ENCODE assay signal across 11 cellular contexts in the genomic region with DNA sequence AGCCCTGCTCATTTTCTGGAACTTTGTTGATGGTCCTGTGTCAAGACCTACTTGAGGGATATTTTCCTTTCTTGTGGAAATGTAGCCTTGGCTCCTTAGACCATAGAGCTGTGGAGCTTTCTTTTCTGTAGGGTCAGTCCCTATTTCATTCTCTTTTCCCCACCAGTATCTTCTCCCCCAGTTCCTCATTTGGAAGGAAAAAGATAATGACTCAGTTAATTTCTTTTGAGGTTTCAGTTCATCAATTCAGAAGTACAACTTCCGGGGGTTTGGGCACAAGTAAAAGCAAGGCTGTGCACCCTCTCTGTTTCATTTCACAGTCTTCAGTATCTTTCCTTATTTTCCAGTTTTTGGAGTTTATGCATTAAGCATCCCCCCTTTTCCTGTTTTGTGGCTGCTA.
DNase-seq lines count a peak whose midpoint lies in the region; ATAC-seq and TF ChIP-seq lines count a peak whose summit lies in the region.
"Had no signal": no experiment of that assay in that cellular context is flagged by ENCODE, and none has a peak within 500 bp of the region (broad histone marks: within the 10 kb centered on the region; RNA-seq: fewer than 3 reads in every experiment).

No MANE protein-coding gene starts in this region.

- intact Hi-C loops in CD4-positive, alpha-beta T cell (cut with DNase I, micrococcal nuclease): loop anchor here in 1 of 2 experiments (1.0 kb wide), 1 partner anchor 35 kb away; no protein-coding TSS in a partner anchor

- H3K9me3 ChIP-seq in CD4-positive, alpha-beta T cell (ENCODE audit: control insufficient read depth, low read length): peaks cover 11% of the 10 kb centered on the region
- H3K9me3 ChIP-seq in effector memory CD4-positive, alpha-beta T cell (ENCODE audit: control insufficient read depth, low read length): no peaks in the 10 kb centered on the region
- H3K9me3 ChIP-seq: pancreas had no signal

- H3K4me1 Mint-ChIP-seq in CD4-positive, alpha-beta T cell (ENCODE audit: low read depth): peaks cover 52% of the 10 kb centered on the region
- peaks cover 14% of the 10 kb centered on the region for H3K4me1 Mint-ChIP-seq in osteocyte (ENCODE audit: unreplicated experiment)

- H3K9me3 Mint-ChIP-seq in CD4-positive, alpha-beta T cell: peaks cover 7% of the 10 kb centered on the region
- H3K9me3 Mint-ChIP-seq in osteocyte (ENCODE audit: unreplicated experiment): peaks cover 3% of the 10 kb centered on the region

- H3K36me3 Mint-ChIP-seq in CD4-positive, alpha-beta T cell (ENCODE audit: low read depth): peaks cover 72% of the 10 kb centered on the region
- peaks cover 3% of the 10 kb centered on the region for H3K36me3 Mint-ChIP-seq in osteocyte (ENCODE audit: unreplicated experiment)

- H3K4me3 ChIP-seq in effector memory CD4-positive, alpha-beta T cell (ENCODE audit: insufficient read depth, low read depth, low read length, poor library complexity, severe bottlenecking): peak overlapping the region; percentile 59
- H3K4me3 ChIP-seq: pancreas had no signal

- no peak for DNase-seq in CD4-positive, alpha-beta T cell
- peak; percentile 42 to 56 for DNase-seq in Kasumi-1 (lab: John Stamatoyannopoulos, UW)
- DNase-seq in effector memory CD4-positive, alpha-beta T cell: no peak
- no peak for DNase-seq in erythroblast (lab: John Stamatoyannopoulos, UW)
- DNase-seq in effector CD8-positive, alpha-beta T cell (lab: John Stamatoyannopoulos, UW): no peak
- no peak for DNase-seq in stimulated activated CD4-positive, alpha-beta T cell treated with anti-CD3 and anti-CD28 coated beads, Interleukin-4, amount 100 ng/mL, for 24 hours
- no peak for DNase-seq in osteocyte (ENCODE audit: extremely low spot score, unreplicated experiment)
- DNase-seq: dermis blood vessel endothelial cell, pancreas, PC-3 had no signal

- H3K27me3 Mint-ChIP-seq in CD4-positive, alpha-beta T cell: no peaks in the 10 kb centered on the region
- H3K27me3 Mint-ChIP-seq in osteocyte (ENCODE audit: unreplicated experiment): no peaks in the 10 kb centered on the region

- POLR2A ChIA-PET in CD4-positive, alpha-beta T cell (lab: Charles Lee): interaction anchor here (1.5 to 5.0 kb wide), 13 partner anchors 14 to 186 kb away, joined by 3 to 121 read pairs (median 15); partner anchors contain the start of gene CDC42EP3

- ATAC-seq in CD4-positive, alpha-beta T cell (ENCODE audit: poor library complexity): no peak
- peak; percentile 65 for ATAC-seq in GM19463 (IDR thresholded peaks at IDR 0.05; ENCODE audit: unreplicated experiment)
- ATAC-seq: PC-3 had no signal

- H3K36me3 ChIP-seq in effector memory CD4-positive, alpha-beta T cell (ENCODE audit: control insufficient read depth, insufficient read depth, low read length): peaks cover 13% of the 10 kb centered on the region
- H3K36me3 ChIP-seq: pancreas had no signal

- TF ChIP-seq CTCF in CD4-positive, alpha-beta T cell (IDR thresholded peaks at IDR 0.05): no peak
- TF ChIP-seq CTCF in osteocyte (IDR thresholded peaks at IDR 0.05): no peak

- peak overlapping the region; percentile 98 for H3K27ac Mint-ChIP-seq in CD4-positive, alpha-beta T cell
- H3K27ac Mint-ChIP-seq in osteocyte (ENCODE audit: unreplicated experiment): no peak overlapping the region

- H3K27ac ChIP-seq in CD4-positive, alpha-beta T cell (ENCODE audit: low read depth, low read length): peak overlapping the region; percentile 70
- H3K27ac ChIP-seq in effector memory CD4-positive, alpha-beta T cell (ENCODE audit: insufficient read depth, low read length, poor library complexity, severe bottlenecking): peak overlapping the region; percentile 85

- H3K4me3 Mint-ChIP-seq in CD4-positive, alpha-beta T cell: peak overlapping the region; percentile 90
- no peak overlapping the region for H3K4me3 Mint-ChIP-seq in osteocyte (ENCODE audit: unreplicated experiment)

- CTCF ChIA-PET in CD4-positive, alpha-beta T cell (lab: Charles Lee): interaction anchor here (0.6 to 4.2 kb wide), 5 partner anchors 11 to 1010 kb away, joined by 3 to 27 read pairs (median 11); no protein-coding TSS in a partner anchor

- TF ChIP-seq POLR2A in erythroblast (IDR thresholded peaks at IDR 0.05; ENCODE audit: low read length): no peak

- H3K27me3 ChIP-seq in CD4-positive, alpha-beta T cell (ENCODE audit: control insufficient read depth, insufficient read depth, low read length): no peaks in the 10 kb centered on the region
- no peaks in the 10 kb centered on the region for H3K27me3 ChIP-seq in effector memory CD4-positive, alpha-beta T cell (replicated peaks; ENCODE audit: control insufficient read depth, insufficient read depth, low read length, poor library complexity, severe bottlenecking)
- H3K27me3 ChIP-seq: pancreas had no signal

- H3K4me1 ChIP-seq in effector memory CD4-positive, alpha-beta T cell (ENCODE audit: control insufficient read depth, insufficient read depth, low read length, poor library complexity, severe bottlenecking): peaks cover 19% of the 10 kb centered on the region

Comparison
In these comparisons a context has a peak if more than half of its experiments do, and no peak if none do; other contexts are left out.
1. DNase-seq: peak in Kasumi-1 (2 of 2); none in CD4-positive, alpha-beta T cell (0 of 10), effector memory CD4-positive, alpha-beta T cell (0 of 3), erythroblast (0 of 2), effector CD8-positive, alpha-beta T cell (single experiment), stimulated activated CD4-positive, alpha-beta T cell treated with anti-CD3 and anti-CD28 coated beads, Interleukin-4, amount 100 ng/mL, for 24 hours (single experiment) and osteocyte (single experiment).